1 cellular context compared by ENCODE assay signal in genomic region chr1:9539829-9540550, GRCh38.
TF ChIP-seq lines count a peak whose summit lies in the region.

No MANE protein-coding gene starts in this region.

TF ChIP-seq in HEK293, 187 proteins besides CTCF, POLR2A, EP300 and RAD21 (continued from another document):
- TF ChIP-seq ZNF692 (tag by site-specific recombination; IDR thresholded peaks at IDR 0.05) (no peak; the same call in 1 of the 2 replicates), ZNF488 (tag by site-specific recombination; IDR thresholded peaks at IDR 0.05) (no peak), ZNF433 (tag by site-specific recombination; IDR thresholded peaks at IDR 0.05; ENCODE audit: low read depth) (no peak), ZNF843 (tag by site-specific recombination; IDR thresholded peaks at IDR 0.05) (no peak), ZNF585B (tag by site-specific recombination; IDR thresholded peaks at IDR 0.05) (no peak), HIC1 (tag by site-specific recombination; IDR thresholded peaks at IDR 0.05) (no peak), OVOL3 (tag by site-specific recombination; IDR thresholded peaks at IDR 0.05) (no peak), ZIC2 (tag by site-specific recombination; IDR thresholded peaks at IDR 0.05) (peak; percentile 66), SP7 (tag by site-specific recombination; IDR thresholded peaks at IDR 0.05) (no peak; the same call in 1 of the 2 replicates), PRDM10 (tag by site-specific recombination; IDR thresholded peaks at IDR 0.05) (peak; percentile 21; the same call in 1 of the 2 replicates), ZNF391 (tag by site-specific recombination; IDR thresholded peaks at IDR 0.05; ENCODE audit: borderline replicate concordance, low read depth) (no peak), ZNF473 (tag by site-specific recombination; IDR thresholded peaks at IDR 0.05) (no peak), ZSCAN16 (tag by site-specific recombination; IDR thresholded peaks at IDR 0.05) (no peak), ZNF580 (tag by site-specific recombination; IDR thresholded peaks at IDR 0.05) (no peak), ZNF670 (tag by site-specific recombination; IDR thresholded peaks at IDR 0.05; ENCODE audit: low read depth) (no peak), ZNF76 (tag by site-specific recombination; IDR thresholded peaks at IDR 0.05; ENCODE audit: borderline replicate concordance, low read depth) (0 out of 2 replicates have a peak, but pooled peaks have one; percentile 21), ZNF660 (tag by site-specific recombination; IDR thresholded peaks at IDR 0.05) (no peak), ZNF175 (tag by site-specific recombination; IDR thresholded peaks at IDR 0.05) (no peak), ZNF639 (tag by site-specific recombination; IDR thresholded peaks at IDR 0.05) (no peak), EGR2 (tag by site-specific recombination; IDR thresholded peaks at IDR 0.05; ENCODE audit: low read depth) (peak; percentile 60), ZNF704 (tag by site-specific recombination; IDR thresholded peaks at IDR 0.05) (no peak), ZNF791 (tag by site-specific recombination; IDR thresholded peaks at IDR 0.05) (no peak), ZNF449 (tag by site-specific recombination; IDR thresholded peaks at IDR 0.05) (0 out of 2 replicates have a peak, but pooled peaks have one; percentile 16), ZNF221 (tag by site-specific recombination; IDR thresholded peaks at IDR 0.05; ENCODE audit: borderline replicate concordance) (no peak), SP2 (tag by site-specific recombination; IDR thresholded peaks at IDR 0.05) (peak; percentile 69), BCL11B (tag by site-specific recombination; IDR thresholded peaks at IDR 0.05; ENCODE audit: low read depth) (peak; percentile 80; the same call in 1 of the 2 replicates), ZNF114 (tag by site-specific recombination; IDR thresholded peaks at IDR 0.05) (no peak), ZBTB8A (tag by site-specific recombination; IDR thresholded peaks at IDR 0.05) (peak; percentile 69), ZNF423 (tag by site-specific recombination; IDR thresholded peaks at IDR 0.05) (no peak), ZSCAN23 (tag by site-specific recombination; IDR thresholded peaks at IDR 0.05) (no peak), HOXD13 (CRISPR knock-in tag; IDR thresholded peaks at IDR 0.05; ENCODE audit: borderline replicate concordance) (no peak), ZNF48 (tag by site-specific recombination; IDR thresholded peaks at IDR 0.05) (no peak), ZNF560 (tag by site-specific recombination; IDR thresholded peaks at IDR 0.05; ENCODE audit: borderline replicate concordance) (no peak), YY1 (tag by site-specific recombination; IDR thresholded peaks at IDR 0.05) (no peak), ZNF398 (tag by site-specific recombination; IDR thresholded peaks at IDR 0.05) (no peak), ZNF561 (tag by site-specific recombination; IDR thresholded peaks at IDR 0.05; ENCODE audit: borderline replicate concordance) (no peak), KLF10 (tag by site-specific recombination; IDR thresholded peaks at IDR 0.05) (peak; percentile 73; the same call in 1 of the 2 replicates), ZNF2 (tag by site-specific recombination; IDR thresholded peaks at IDR 0.05) (no peak), SCRT1 (tag by site-specific recombination; IDR thresholded peaks at IDR 0.05; ENCODE audit: borderline replicate concordance) (no peak), AEBP2 (tag by site-specific recombination; IDR thresholded peaks at IDR 0.05; ENCODE audit: borderline replicate concordance) (no peak), ZEB2 (tag by site-specific recombination; IDR thresholded peaks at IDR 0.05) (peak; percentile 80), ZNF521 (tag by site-specific recombination; IDR thresholded peaks at IDR 0.05) (no peak)
